Comparison of ENCODE assay signal across 2 cellular contexts in the genomic region with DNA sequence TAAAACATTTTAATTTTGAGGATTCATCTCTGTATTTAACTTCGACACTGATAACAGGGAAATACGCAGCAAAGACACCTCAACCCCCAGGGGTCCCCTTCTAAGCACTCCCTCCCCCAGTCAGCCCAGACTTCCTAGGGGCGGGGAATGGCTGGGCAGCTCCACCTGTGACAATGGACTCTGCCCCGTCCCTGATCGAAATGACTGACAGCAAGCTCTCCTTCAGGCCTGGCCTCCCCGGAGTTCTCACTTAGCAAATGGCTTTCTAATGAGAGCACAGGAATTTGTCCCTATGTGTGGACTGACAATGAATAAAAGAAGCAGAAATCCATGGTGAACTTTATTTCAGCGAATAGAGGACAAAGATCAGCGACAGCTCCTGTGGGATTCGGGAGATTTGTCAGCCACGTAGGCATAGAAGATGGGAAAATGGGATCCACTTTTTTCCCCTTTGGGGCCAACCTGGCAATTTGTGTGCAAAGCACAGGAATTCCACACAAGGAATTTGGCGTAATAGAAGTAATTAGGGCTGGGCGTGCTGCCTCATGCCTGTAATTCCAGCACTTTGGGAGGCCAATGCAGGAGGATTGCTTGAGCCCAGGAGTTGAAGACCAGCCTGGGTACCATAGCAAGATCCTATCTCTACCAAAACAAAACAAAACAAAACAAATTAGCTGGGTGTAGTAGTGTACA.
TF ChIP-seq lines count a peak whose summit lies in the region.

No MANE protein-coding gene starts in this region.

TF ChIP-seq in Ishikawa, 13 proteins besides CTCF, POLR2A, EP300 and RAD21:
- no peak for TF ChIP-seq EGR1 (IDR thresholded peaks at IDR 0.05)
- TF ChIP-seq NFIC (IDR thresholded peaks at IDR 0.05), result peak; percentile 63
- no peak for TF ChIP-seq CREB1 (IDR thresholded peaks at IDR 0.05; ENCODE audit: low read depth)
- TF ChIP-seq, protein P1, sequence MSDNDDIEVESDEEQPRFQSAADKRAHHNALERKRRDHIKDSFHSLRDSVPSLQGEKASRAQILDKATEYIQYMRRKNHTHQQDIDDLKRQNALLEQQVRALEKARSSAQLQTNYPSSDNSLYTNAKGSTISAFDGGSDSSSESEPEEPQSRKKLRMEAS (IDR thresholded peaks at IDR 0.05), result peak; percentile 48; the same call in 1 of the 2 replicates
- peak; percentile 78 for TF ChIP-seq TCF12 (IDR thresholded peaks at IDR 0.05; ENCODE audit: low read depth)
- TF ChIP-seq CEBPB (IDR thresholded peaks at IDR 0.05), result no peak
- TF ChIP-seq, protein P2, sequence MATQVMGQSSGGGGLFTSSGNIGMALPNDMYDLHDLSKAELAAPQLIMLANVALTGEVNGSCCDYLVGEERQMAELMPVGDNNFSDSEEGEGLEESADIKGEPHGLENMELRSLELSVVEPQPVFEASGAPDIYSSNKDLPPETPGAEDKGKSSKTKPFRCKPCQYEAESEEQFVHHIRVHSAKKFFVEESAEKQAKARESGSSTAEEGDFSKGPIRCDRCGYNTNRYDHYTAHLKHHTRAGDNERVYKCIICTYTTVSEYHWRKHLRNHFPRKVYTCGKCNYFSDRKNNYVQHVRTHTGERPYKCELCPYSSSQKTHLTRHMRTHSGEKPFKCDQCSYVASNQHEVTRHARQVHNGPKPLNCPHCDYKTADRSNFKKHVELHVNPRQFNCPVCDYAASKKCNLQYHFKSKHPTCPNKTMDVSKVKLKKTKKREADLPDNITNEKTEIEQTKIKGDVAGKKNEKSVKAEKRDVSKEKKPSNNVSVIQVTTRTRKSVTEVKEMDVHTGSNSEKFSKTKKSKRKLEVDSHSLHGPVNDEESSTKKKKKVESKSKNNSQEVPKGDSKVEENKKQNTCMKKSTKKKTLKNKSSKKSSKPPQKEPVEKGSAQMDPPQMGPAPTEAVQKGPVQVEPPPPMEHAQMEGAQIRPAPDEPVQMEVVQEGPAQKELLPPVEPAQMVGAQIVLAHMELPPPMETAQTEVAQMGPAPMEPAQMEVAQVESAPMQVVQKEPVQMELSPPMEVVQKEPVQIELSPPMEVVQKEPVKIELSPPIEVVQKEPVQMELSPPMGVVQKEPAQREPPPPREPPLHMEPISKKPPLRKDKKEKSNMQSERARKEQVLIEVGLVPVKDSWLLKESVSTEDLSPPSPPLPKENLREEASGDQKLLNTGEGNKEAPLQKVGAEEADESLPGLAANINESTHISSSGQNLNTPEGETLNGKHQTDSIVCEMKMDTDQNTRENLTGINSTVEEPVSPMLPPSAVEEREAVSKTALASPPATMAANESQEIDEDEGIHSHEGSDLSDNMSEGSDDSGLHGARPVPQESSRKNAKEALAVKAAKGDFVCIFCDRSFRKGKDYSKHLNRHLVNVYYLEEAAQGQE (IDR thresholded peaks at IDR 0.05; ENCODE audit: low read depth), result no peak
- TF ChIP-seq, protein P3, sequence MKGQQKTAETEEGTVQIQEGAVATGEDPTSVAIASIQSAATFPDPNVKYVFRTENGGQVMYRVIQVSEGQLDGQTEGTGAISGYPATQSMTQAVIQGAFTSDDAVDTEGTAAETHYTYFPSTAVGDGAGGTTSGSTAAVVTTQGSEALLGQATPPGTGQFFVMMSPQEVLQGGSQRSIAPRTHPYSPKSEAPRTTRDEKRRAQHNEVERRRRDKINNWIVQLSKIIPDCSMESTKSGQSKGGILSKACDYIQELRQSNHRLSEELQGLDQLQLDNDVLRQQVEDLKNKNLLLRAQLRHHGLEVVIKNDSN (IDR thresholded peaks at IDR 0.05), result no peak
- peak; percentile 51; the same call in 1 of the 2 replicates for TF ChIP-seq ZBTB7A (IDR thresholded peaks at IDR 0.05; ENCODE audit: low read depth)
- no peak for TF ChIP-seq TAF1 (IDR thresholded peaks at IDR 0.05; ENCODE audit: low read depth)
- no peak for TF ChIP-seq FOXM1 (IDR thresholded peaks at IDR 0.05; ENCODE audit: borderline replicate concordance, low read depth)
- TF ChIP-seq TEAD4 (IDR thresholded peaks at IDR 0.05), result peak; percentile 91
- no peak for TF ChIP-seq YY1 (IDR thresholded peaks at IDR 0.05; ENCODE audit: low read depth)

TF ChIP-seq in H1, 55 proteins besides CTCF, POLR2A, EP300 and RAD21:
- TF ChIP-seq EGR1 (IDR thresholded peaks at IDR 0.05; ENCODE audit: borderline replicate concordance, low read depth, low read length), result no peak
- TF ChIP-seq CBX5 (IDR thresholded peaks at IDR 0.05; ENCODE audit: low read depth, low read length), result no peak
- no peak for TF ChIP-seq RXRA (IDR thresholded peaks at IDR 0.05; ENCODE audit: insufficient read depth, low read depth, low read length)
- no peak for TF ChIP-seq MAFK (IDR thresholded peaks at IDR 0.05; ENCODE audit: low read depth, low read length)
- TF ChIP-seq TCF12 (IDR thresholded peaks at IDR 0.05; ENCODE audit: low read depth, low read length), result no peak
